Comparison of ENCODE assay signal across 21 cellular contexts in genomic region chr1:174791863-174792262, GRCh38.
A peak's percentile ranks its signal among the peaks of the same experiment; 100 is the strongest.
DNase-seq lines count a peak whose midpoint lies in the region; TF ChIP-seq lines count a peak whose summit lies in the region.
"Had no signal": no experiment of that assay in that cellular context is flagged by ENCODE, and none has a peak within 500 bp of the region (broad histone marks: within the 10 kb centered on the region; RNA-seq: fewer than 3 reads in every experiment).

No MANE protein-coding gene starts in this region.

- no peaks in the 10 kb centered on the region; a peak in 1 of 22 replicates for H4K20me1 ChIP-seq in BLaER1 treated with 17β-estradiol and CSF1 and Interleukin-3, amounts not matched to agents 10 nM and 100 nM

- no peaks in the 10 kb centered on the region for H3K36me3 ChIP-seq in BLaER1 treated with 17β-estradiol and CSF1 and Interleukin-3, amounts not matched to agents 10 nM and 100 nM
- no peaks in the 10 kb centered on the region for H3K36me3 ChIP-seq in HEK293 (ENCODE audit: control insufficient read depth in 2 of 2, insufficient read depth in 1 of 2, low read length in 2 of 2)
- no peaks in the 10 kb centered on the region for H3K36me3 ChIP-seq in brain microvascular endothelial cell (replicated peaks)
- H3K36me3 ChIP-seq: BE2C had no signal

- POLR2A ChIA-PET in HEK293 (lab: Yijun Ruan, JAX), result interaction anchor here (1.5 kb wide), 1 partner anchor 8 kb away, joined by 5 read pairs; no protein-coding TSS in a partner anchor

- H3K27me3 ChIP-seq in BLaER1 treated with 17β-estradiol and CSF1 and Interleukin-3, amounts not matched to agents 10 nM and 100 nM, result no peaks in the 10 kb centered on the region
- no peaks in the 10 kb centered on the region for H3K27me3 ChIP-seq in brain microvascular endothelial cell (replicated peaks)
- H3K27me3 ChIP-seq: BE2C had no signal

- TF ChIP-seq CTCF in HEK293 (tag by site-specific recombination; IDR thresholded peaks at IDR 0.05) (no peak), brain microvascular endothelial cell (IDR thresholded peaks at IDR 0.05; ENCODE audit: low read depth, low read length, missing control alignments) (no peak)

- H3K9ac ChIP-seq in BLaER1 treated with 17β-estradiol and CSF1 and Interleukin-3, amounts not matched to agents 10 nM and 100 nM, result peak overlapping the region in 3 of 11 experiments; percentile 15 to 43 (median 34); a peak in 3 of 22 replicates
- H3K9ac ChIP-seq: GM23248 had no signal

- peaks cover 27 to 62% (median 58%) of the 10 kb centered on the region in 10 experiments for H3K4me1 ChIP-seq in BLaER1 treated with 17β-estradiol and CSF1 and Interleukin-3, amounts not matched to agents 10 nM and 100 nM
- no peaks in the 10 kb centered on the region; the same call in 1 of the 2 replicates for H3K4me1 ChIP-seq in HEK293 (ENCODE audit: control insufficient read depth, insufficient read depth, low read length)

- no peak overlapping the region for H3K4me3 ChIP-seq in BLaER1 treated with 17β-estradiol and CSF1 and Interleukin-3, amounts not matched to agents 10 nM and 100 nM
- H3K4me3 ChIP-seq in HEK293 (ENCODE audit: low read depth, low read length) (no peak overlapping the region), brain microvascular endothelial cell (ENCODE audit: low read depth, low read length) (no peak overlapping the region)
- H3K4me3 ChIP-seq: GM23248, PC-9 had no signal

- no peaks in the 10 kb centered on the region for H3K9me3 ChIP-seq in BLaER1 treated with 17β-estradiol and CSF1 and Interleukin-3, amounts not matched to agents 10 nM and 100 nM (replicated peaks in 1 of 11)
- no peaks in the 10 kb centered on the region for H3K9me3 ChIP-seq in HEK293 (ENCODE audit: control insufficient read depth, insufficient read depth, low read depth, low read length)
- H3K9me3 ChIP-seq: BE2C had no signal

- peak overlapping the region; percentile 18 to 84 (median 65); a peak in 20 of 22 replicates for H3K4me2 ChIP-seq in BLaER1 treated with 17β-estradiol and CSF1 and Interleukin-3, amounts not matched to agents 10 nM and 100 nM
- H3K4me2 ChIP-seq: PC-9 had no signal

- CTCF ChIA-PET in HEK293 (lab: Yijun Ruan, JAX), result no interaction called here

- peak overlapping the region in 5 of 11 experiments; percentile 0 to 59 (median 34); a peak in 7 of 22 replicates for H3K27ac ChIP-seq in BLaER1 treated with 17β-estradiol and CSF1 and Interleukin-3, amounts not matched to agents 10 nM and 100 nM
- H3K27ac ChIP-seq in HEK293 (ENCODE audit: extremely low read depth, low read depth, low read length), result no peak overlapping the region
- H3K27ac ChIP-seq in brain microvascular endothelial cell, result no peak overlapping the region
- H3K27ac ChIP-seq: GM23248, HL-60, PC-9 had no signal

- in situ Hi-C loops in brain microvascular endothelial cell (cut with HindIII; ENCODE audit: low pct_ligation_motif_present, low sequenced_read_pairs), result loop anchor here (25.0 kb wide), 1 partner anchor 170 kb away; no protein-coding TSS in a partner anchor

- DNase-seq in OCI-M1 (lab: John Stamatoyannopoulos, UW) (peak; percentile 29), brain microvascular endothelial cell (peak; percentile 24), LoVo (ENCODE audit: low spot score) (no peak), NCI-H748 treated with DMSO at 0.1 percent for 48 hours (lab: John Stamatoyannopoulos, UW) (no peak), SW 1271 (lab: John Stamatoyannopoulos, UW) (no peak)
- DNase-seq in stimulated activated CD4-positive, alpha-beta T cell treated with anti-CD3 and anti-CD28 coated beads, Interleukin-4, amount 100 ng/mL, for 24 hours, result no peak
- DNase-seq: BE2C; CD8-positive, alpha-beta memory T cell; DMS79; GF-D8; GM23248; KG1; MM.1S; NCI-H1105; NCI-H187; NCI-H2171; NCI-H510A; PC-9 had no signal

TF ChIP-seq in HEK293, 187 proteins besides CTCF, POLR2A, EP300 and RAD21:
- TF ChIP-seq FEZF1 (tag by site-specific recombination; IDR thresholded peaks at IDR 0.05) (peak; percentile 43; the same call in 1 of the 2 replicates), ZBTB44 (tag by site-specific recombination; IDR thresholded peaks at IDR 0.05) (peak; percentile 66), ZNF114 (tag by site-specific recombination; IDR thresholded peaks at IDR 0.05) (no peak)

Comparison
In these comparisons a context has a peak if more than half of its experiments do, and no peak if none do; other contexts are left out.
1. DNase-seq: peak in OCI-M1 (single experiment) and brain microvascular endothelial cell (single experiment); none in LoVo (single experiment), stimulated activated CD4-positive, alpha-beta T cell treated with anti-CD3 and anti-CD28 coated beads, Interleukin-4, amount 100 ng/mL, for 24 hours (single experiment), NCI-H748 treated with DMSO at 0.1 percent for 48 hours (single experiment) and SW 1271 (0 of 2).